In genomic region chr11:45143494-45143893, GRCh38 we compare ENCODE assay signal across 29 cellular contexts.
"Had no signal": no experiment of that assay in that cellular context is flagged by ENCODE, and none has a peak within 500 bp of the region (broad histone marks: within the 10 kb centered on the region; RNA-seq: fewer than 3 reads in every experiment).

No MANE protein-coding gene starts in this region.

- H3K27ac ChIP-seq: colonic mucosa, esophagus squamous epithelium, heart right ventricle, left ventricle myocardium inferior, lower lobe of right lung, neutrophil, parathyroid adenoma, suprapubic skin, transverse colon, vagina had no signal

- ATAC-seq: heart right ventricle; left colon; lower lobe of right lung; sciatic nerve; stimulated activated naive CD8-positive, alpha-beta T cell treated with anti-CD3 and anti-CD28 coated beads, Interleukin-15, amount 100 ng/mL, for 72 hours had no signal

- H3K9me3 Mint-ChIP-seq: dendritic cell treated with granulocyte-macrophage colony-stimulating factor and Interleukin-4, amounts not matched to agents 40 ng/mL and 50 ng/mL, for 4 days; memory B cell; nephron progenitor cell; stimulated activated naive CD8-positive, alpha-beta T cell treated with anti-CD3 and anti-CD28 coated beads, Interleukin-15, amount 100 ng/mL, for 72 hours had no signal

- H3K4me2 ChIP-seq: smooth muscle cell had no signal

- H3K4me3 ChIP-seq: colonic mucosa, esophagus squamous epithelium, heart right ventricle, left ventricle myocardium inferior, lower lobe of right lung, smooth muscle cell, suprapubic skin, transverse colon, vagina had no signal

- H3K36me3 ChIP-seq: colonic mucosa, esophagus squamous epithelium, heart right ventricle, left ventricle myocardium inferior, lower lobe of right lung, neutrophil, suprapubic skin, transverse colon, vagina had no signal

- H3K36me3 Mint-ChIP-seq: immature natural killer cell, memory B cell had no signal

- H3K27me3 ChIP-seq: colonic mucosa, esophagus squamous epithelium, suprapubic skin, transverse colon, vagina had no signal

- H2AFZ ChIP-seq: parathyroid adenoma had no signal

- H3K9ac ChIP-seq: parathyroid adenoma had no signal

- H3K27ac Mint-ChIP-seq: dendritic cell treated with granulocyte-macrophage colony-stimulating factor and Interleukin-4, amounts not matched to agents 40 ng/mL and 50 ng/mL, for 4 days; memory B cell; nephron progenitor cell; progenitor cell of endocrine pancreas; stimulated activated naive CD8-positive, alpha-beta T cell treated with anti-CD3 and anti-CD28 coated beads, Interleukin-15, amount 100 ng/mL, for 72 hours had no signal

- H3K4me3 Mint-ChIP-seq: dendritic cell treated with granulocyte-macrophage colony-stimulating factor and Interleukin-4, amounts not matched to agents 40 ng/mL and 50 ng/mL, for 4 days; memory B cell; nephron progenitor cell; stimulated activated naive CD8-positive, alpha-beta T cell treated with anti-CD3 and anti-CD28 coated beads, Interleukin-15, amount 100 ng/mL, for 72 hours had no signal

- DNase-seq: effector memory CD4-positive, alpha-beta T cell; esophagus squamous epithelium; foreskin melanocyte; glutamatergic neuron; heart right ventricle; hippocampal formation; immature natural killer cell; kidney glomerular epithelial cell; left colon; left ventricle myocardium inferior; lower lobe of right lung; nephron progenitor cell; stimulated activated CD4-positive, alpha-beta T cell treated with anti-CD3 and anti-CD28 coated beads, Interleukin-12 subunit alpha, Interleukin-12 subunit beta, amount 100 ng/mL, for 4 hours; stimulated activated CD4-positive, alpha-beta T cell treated with anti-CD3 and anti-CD28 coated beads, Interleukin-1b, Interleukin-23, amount 100 ng/mL, for 48 hours; stimulated activated CD4-positive, alpha-beta T cell treated with anti-CD3 and anti-CD28 coated beads, Interleukin-4, amount 100 ng/mL, for 1 hour; stimulated activated CD8-positive, alpha-beta memory T cell treated with anti-CD3 and anti-CD28 coated beads, Interleukin-4, amount 100 ng/mL, for 48 hours; stimulated activated naive CD4-positive, alpha-beta T cell; stimulated activated naive CD8-positive, alpha-beta T cell treated with anti-CD3 and anti-CD28 coated beads, Interleukin-15, amount 100 ng/mL, for 72 hours; transverse colon had no signal

- H3K9me3 ChIP-seq: colonic mucosa, esophagus squamous epithelium, heart right ventricle, left ventricle myocardium inferior, lower lobe of right lung, neutrophil, suprapubic skin, transverse colon, vagina had no signal
